In the genomic region with DNA sequence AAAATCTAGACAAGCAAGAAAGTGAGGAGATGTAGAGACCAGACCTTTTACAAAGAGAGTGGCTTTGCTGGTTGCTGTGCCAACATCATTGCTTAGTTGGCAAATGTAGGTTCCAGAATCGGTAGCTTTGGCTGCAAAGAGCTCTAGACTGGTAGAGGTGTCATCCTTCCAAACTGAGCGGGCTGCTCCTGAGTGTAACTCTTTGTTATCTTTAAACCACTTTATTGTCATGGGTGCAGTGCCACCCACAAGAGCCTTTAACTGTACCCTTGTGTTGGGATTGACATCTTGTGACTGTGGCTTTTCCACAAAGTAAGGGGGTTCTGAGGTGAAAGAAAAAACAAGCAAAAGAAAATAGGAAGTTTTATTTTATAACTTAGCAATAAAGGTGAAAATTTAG, we compare ENCODE assay signal across 22 cellular contexts.
"Had no signal": no experiment of that assay in that cellular context is flagged by ENCODE, and none has a peak within 500 bp of the region (broad histone marks: within the 10 kb centered on the region; RNA-seq: fewer than 3 reads in every experiment).

No MANE protein-coding gene starts in this region.

- H3K4me3 ChIP-seq: lower lobe of right lung, pancreas, prostate gland, spleen, suprapubic skin, thoracic aorta, tibial artery, upper lobe of right lung had no signal

- ATAC-seq: lower lobe of right lung; naive thymus-derived CD8-positive, alpha-beta T cell; pancreas; sciatic nerve; stimulated activated effector memory CD8-positive, alpha-beta T cell treated with anti-CD3 and anti-CD28 coated beads, Interleukin-12 subunit alpha, Interleukin-12 subunit beta, amount 100 ng/mL, for 72 hours; upper lobe of right lung had no signal

- DNase-seq: hypothalamus; immature natural killer cell; kidney; lower lobe of right lung; mammary epithelial cell; mesenchymal stem cell; naive thymus-derived CD8-positive, alpha-beta T cell; nucleus accumbens; pancreas; posterior cingulate gyrus; small intestine; spleen; stimulated activated CD4-positive, alpha-beta T cell treated with anti-CD3 and anti-CD28 coated beads, Interleukin-4, amount 100 ng/mL, for 24 hours; stimulated activated naive CD4-positive, alpha-beta T cell; tibial artery; trophoblast cell; upper lobe of right lung had no signal

- H3K36me3 ChIP-seq: lower lobe of right lung, pancreas, prostate gland, suprapubic skin, thoracic aorta, tibial artery, upper lobe of right lung had no signal

- H3K27me3 ChIP-seq: pancreas, spleen, suprapubic skin, tibial artery, upper lobe of right lung had no signal

- H3K9me3 ChIP-seq: lower lobe of right lung, pancreas, prostate gland, spleen, suprapubic skin, upper lobe of right lung had no signal

- H3K4me1 ChIP-seq: lower lobe of right lung, pancreas, prostate gland, spleen, suprapubic skin, tibial artery, upper lobe of right lung had no signal

- H3K27ac ChIP-seq: lower lobe of right lung, pancreas, prostate gland, spleen, suprapubic skin, thoracic aorta, tibial artery, upper lobe of right lung had no signal
